ENCODE assay signal across 14 cellular contexts in the genomic region with DNA sequence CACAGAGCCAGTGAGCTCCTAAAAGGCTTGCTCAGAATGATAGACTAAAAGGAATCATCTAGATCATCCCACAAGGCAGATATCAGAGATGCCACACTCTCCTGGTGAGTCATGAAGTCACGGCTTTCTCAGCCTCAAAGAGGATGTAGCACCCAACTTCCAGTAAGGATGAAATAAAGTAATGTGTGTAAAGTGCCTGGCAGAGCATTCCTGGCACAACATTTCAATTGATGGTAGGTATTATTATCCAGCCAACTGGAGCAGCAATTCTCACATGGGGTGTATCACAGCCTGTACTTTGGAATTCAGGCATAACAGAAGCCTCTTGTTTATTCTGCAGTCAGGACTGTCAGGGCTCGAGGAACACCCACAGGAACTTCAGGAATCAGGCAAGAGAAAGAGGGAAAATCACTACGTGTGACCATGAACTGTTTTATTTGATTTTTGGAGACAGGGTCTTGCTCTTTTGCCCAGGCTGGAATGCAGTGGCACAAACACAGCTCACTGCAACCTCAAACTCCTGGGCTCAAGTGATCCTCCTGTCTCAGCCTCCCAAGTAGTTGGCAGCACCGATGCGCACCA. TPM values are rescaled to one million over a fixed set of nuclear protein-coding genes. Genes with fewer than 3 reads are reported as not detected.
DNase-seq lines count a peak whose midpoint lies in the region; ATAC-seq and TF ChIP-seq lines count a peak whose summit lies in the region.
"Had no signal": no experiment of that assay in that cellular context is flagged by ENCODE, and none has a peak within 500 bp of the region (broad histone marks: within the 10 kb centered on the region; RNA-seq: fewer than 3 reads in every experiment).

No MANE protein-coding gene starts in this region.

- ATAC-seq in mucosa of descending colon (peak; percentile 40), HG02970 (IDR thresholded peaks at IDR 0.05; ENCODE audit: low FRiP score, unreplicated experiment) (no peak), GM19324 (IDR thresholded peaks at IDR 0.05; ENCODE audit: low FRiP score, unreplicated experiment) (no peak)
- ATAC-seq: psoas muscle had no signal

- intact Hi-C loops in mucosa of descending colon (cut with DNase I, micrococcal nuclease) = no loop called here

- H3K27me3 ChIP-seq in adipocyte (replicated peaks; ENCODE audit: control insufficient read depth, insufficient read depth, low read length) = peaks cover 13% of the 10 kb centered on the region

- H3K36me3 ChIP-seq in adipocyte (ENCODE audit: control insufficient read depth, insufficient read depth, low read length, severe bottlenecking) (no peaks in the 10 kb centered on the region), mucosa of descending colon (ENCODE audit: low read depth) (no peaks in the 10 kb centered on the region)

- no peaks in the 10 kb centered on the region for H3K9me3 ChIP-seq in adipocyte (ENCODE audit: control insufficient read depth, low read length)
- no peaks in the 10 kb centered on the region for H3K9me3 ChIP-seq in mucosa of descending colon
- H3K9me3 ChIP-seq: psoas muscle had no signal

- DNase-seq in ELR (ENCODE audit: low read depth) = peak; percentile 66
- peak; percentile 34 for DNase-seq in adipocyte (ENCODE audit: low read depth)
- no peak for DNase-seq in mucosa of descending colon
- DNase-seq in NCI-H1092 treated with DMSO at 0.1 percent for 48 hours (lab: John Stamatoyannopoulos, UW) = no peak
- DNase-seq: activated naive CD4-positive, alpha-beta T cell treated with anti-CD3 and anti-CD28 coated beads for 36 hours; cerebellar nuclear complex; GF-D8; MM.1S; psoas muscle; stimulated activated CD4-positive, alpha-beta T cell treated with anti-CD3 and anti-CD28 coated beads, Interleukin-2, amount 100 ng/mL, for 48 hours; stimulated activated naive CD4-positive, alpha-beta T cell had no signal

- H3K4me3 ChIP-seq in adipocyte (ENCODE audit: low read length) (no peak overlapping the region), mucosa of descending colon (no peak overlapping the region)
- H3K4me3 ChIP-seq: psoas muscle had no signal

- H3K9ac ChIP-seq in adipocyte (ENCODE audit: low read length) = no peak overlapping the region

- TF ChIP-seq CTCF in mucosa of descending colon (IDR thresholded peaks at IDR 0.05) = no peak

- H3K4me1 ChIP-seq in adipocyte (ENCODE audit: control insufficient read depth, insufficient read depth, low read length) = no peaks in the 10 kb centered on the region
- peaks cover 4% of the 10 kb centered on the region for H3K4me1 ChIP-seq in mucosa of descending colon (ENCODE audit: low read depth)
- H3K4me1 ChIP-seq: psoas muscle had no signal

RNA-seq across cellular contexts. Expression of a gene that starts 5.3 kb away (rescaled TPM):
- total RNA-seq in mucosa of descending colon = not detected
- total RNA-seq: activated CD8-positive, alpha-beta memory T cell treated with anti-CD3 and anti-CD28 coated beads for 36 hours; activated naive CD4-positive, alpha-beta T cell treated with anti-CD3 and anti-CD28 coated beads for 36 hours; psoas muscle had no signal

RNA-seq across cellular contexts. Expression of a gene that starts 15.5 kb away (rescaled TPM):
- total RNA-seq in mucosa of descending colon = 10 to 100 TPM; 27.9 to 66.2 (median 58.3) TPM
- total RNA-seq: activated CD8-positive, alpha-beta memory T cell treated with anti-CD3 and anti-CD28 coated beads for 36 hours; activated naive CD4-positive, alpha-beta T cell treated with anti-CD3 and anti-CD28 coated beads for 36 hours; psoas muscle had no signal

RNA-seq across cellular contexts. Expression of a gene that starts 20.0 kb away (rescaled TPM):
- under 1 TPM; 0.38 to 0.84 (median 0.46) TPM for total RNA-seq in mucosa of descending colon
- total RNA-seq: activated naive CD4-positive, alpha-beta T cell treated with anti-CD3 and anti-CD28 coated beads for 36 hours had no signal

RNA-seq across cellular contexts. Expression of a gene that starts 31.1 kb away (rescaled TPM):
- 10 to 100 TPM; 32.3 to 83.6 (median 63.9) TPM for total RNA-seq in mucosa of descending colon

RNA-seq across cellular contexts. Expression of a gene that starts 32.0 kb away (rescaled TPM):
- total RNA-seq in mucosa of descending colon = 10 to 100 TPM; 72.9 to 91.8 (median 87.2) TPM

Comparison
In these comparisons a context has a peak if more than half of its experiments do, and no peak if none do; other contexts are left out.
1. DNase-seq: peak in ELR (single experiment) and adipocyte (single experiment); none in mucosa of descending colon (0 of 3) and NCI-H1092 treated with DMSO at 0.1 percent for 48 hours (single experiment).